Comparison of ENCODE assay signal across 35 cellular contexts in genomic region chr18:9043581-9043980, GRCh38.
"Had no signal": no experiment of that assay in that cellular context is flagged by ENCODE, and none has a peak within 500 bp of the region (broad histone marks: within the 10 kb centered on the region; RNA-seq: fewer than 3 reads in every experiment).

No MANE protein-coding gene starts in this region.

- DNase-seq: Karpas-422, Kasumi-1, MG63, MM.1S, MV-4-11, NCI-H1048, NCI-H1092, NCI-H1092 treated with DMSO at 0.1 percent for 48 hours, NCI-H1105, NCI-H1105 treated with DMSO at 0.1 percent for 48 hours, NCI-H1417, NCI-H1417 treated with DMSO at 0.1 percent for 48 hours, NCI-H1436, NCI-H1436 treated with DMSO at 0.1 percent for 48 hours, NCI-H146, NCI-H1694, NCI-H1694 treated with DMSO at 0.1 percent for 48 hours, NCI-H187, NCI-H187 treated with DMSO at 0.1 percent for 48 hours, NCI-H1930, NCI-H2029, NCI-H2029 treated with DMSO at 0.1 percent for 48 hours, NCI-H2081, NCI-H2081 treated with DMSO at 0.1 percent for 48 hours, NCI-H2107, NCI-H2171, NCI-H2171 treated with DMSO at 0.1 percent for 48 hours, NCI-H2227 treated with DMSO at 0.1 percent for 48 hours, NCI-H226, NCI-H345, NCI-H446, NCI-H446 treated with DMSO at 0.1 percent for 48 hours, NCI-H510A, NCI-H510A treated with DMSO at 0.1 percent for 48 hours, NCI-H524 had no signal

- H3K36me3 ChIP-seq: MG63 had no signal

- H3K4me3 ChIP-seq: MG63 had no signal

- H3K27me3 ChIP-seq: MG63 had no signal
